ENCODE assay signal across 1 cellular context in genomic region chr12:46557539-46558373, GRCh38.
A peak's percentile ranks its signal among the peaks of the same experiment; 100 is the strongest.
TF ChIP-seq lines count a peak whose summit lies in the region.

No MANE protein-coding gene starts in this region.

TF ChIP-seq in K562, 482 proteins besides CTCF, POLR2A, EP300 and RAD21 (continued from another document and continues in another):
- TF ChIP-seq CREB1 (IDR thresholded peaks at IDR 0.05) (no peak), CREB1 (CRISPR knock-in tag; IDR thresholded peaks at IDR 0.05) (no peak), TAF1 (IDR thresholded peaks at IDR 0.05; ENCODE audit: control insufficient read depth, extremely low read depth, insufficient read depth, low read length, severe bottlenecking) (no peak), ZNF316 (IDR thresholded peaks at IDR 0.05) (no peak), ZNF449 (CRISPR knock-in tag; IDR thresholded peaks at IDR 0.05) (0 out of 2 replicates have a peak, but pooled peaks have one; percentile 69), NFE2 (IDR thresholded peaks at IDR 0.05; ENCODE audit: low read depth) (no peak), MYNN (IDR thresholded peaks at IDR 0.05) (no peak), MYNN (CRISPR knock-in tag; IDR thresholded peaks at IDR 0.05) (no peak), FOXK2 (conservative IDR thresholded peaks at IDR 0.05 in 1 of 2, IDR thresholded peaks at IDR 0.05 in 1 of 2; ENCODE audit: low read depth in 2 of 2) (peak in 1 of 2 experiments; percentile 38; a peak in 1 of 4 replicates), ZC3H4 (CRISPR knock-in tag; IDR thresholded peaks at IDR 0.05; ENCODE audit: borderline replicate concordance) (no peak), TGIF2 (CRISPR knock-in tag; IDR thresholded peaks at IDR 0.05) (no peak), MCM3 (IDR thresholded peaks at IDR 0.05) (no peak), ESRRA (IDR thresholded peaks at IDR 0.05; ENCODE audit: borderline replicate concordance, low read depth) (0 out of 2 replicates have a peak, but pooled peaks have one; percentile 17), ZBTB43 (CRISPR knock-in tag; IDR thresholded peaks at IDR 0.05) (no peak), ZNF143 (CRISPR knock-in tag; IDR thresholded peaks at IDR 0.05) (no peak), WHSC1 (IDR thresholded peaks at IDR 0.05; ENCODE audit: low read length) (no peak), ZNF277 (CRISPR knock-in tag; IDR thresholded peaks at IDR 0.05; ENCODE audit: borderline replicate concordance) (no peak), MLLT1 (IDR thresholded peaks at IDR 0.05) (peak in 1 of 2 experiments; percentile 55; a peak in 1 of 4 replicates), ZNF282 (CRISPR knock-in tag; IDR thresholded peaks at IDR 0.05) (no peak), HOXB6 (CRISPR knock-in tag; IDR thresholded peaks at IDR 0.05; ENCODE audit: borderline replicate concordance) (no peak), BRD4 (IDR thresholded peaks at IDR 0.05) (no peak), ZMIZ1 (IDR thresholded peaks at IDR 0.05; ENCODE audit: low read depth in 2 of 2, low read length in 2 of 2) (no peak), ZBED1 (IDR thresholded peaks at IDR 0.05) (no peak), EZH2 (IDR thresholded peaks at IDR 0.05; ENCODE audit: borderline replicate concordance, low read depth, low read length) (no peak), MNT (conservative IDR thresholded peaks at IDR 0.05) (no peak), BRF1 (IDR thresholded peaks at IDR 0.05; ENCODE audit: borderline replicate concordance, extremely low read depth, insufficient read length) (no peak), NBN (IDR thresholded peaks at IDR 0.05; ENCODE audit: low read depth) (peak; percentile 58; the same call in 1 of the 2 replicates), ZNF436 (CRISPR knock-in tag; IDR thresholded peaks at IDR 0.05) (no peak), BRF2 (IDR thresholded peaks at IDR 0.05; ENCODE audit: borderline replicate concordance, insufficient read depth, insufficient read length) (no peak), MYBL2 (IDR thresholded peaks at IDR 0.05; ENCODE audit: low read depth) (0 out of 2 replicates have a peak, but pooled peaks have one; percentile 17), MYBL2 (CRISPR knock-in tag; IDR thresholded peaks at IDR 0.05; ENCODE audit: borderline replicate concordance) (no peak), ZNF280B (CRISPR knock-in tag; IDR thresholded peaks at IDR 0.05) (no peak), SRSF9 (IDR thresholded peaks at IDR 0.05; ENCODE audit: borderline replicate concordance, low read depth, low read length) (no peak), SIN3B (IDR thresholded peaks at IDR 0.05; ENCODE audit: low read depth) (no peak), CGGBP1 (CRISPR knock-in tag; IDR thresholded peaks at IDR 0.05) (no peak), GTF2B (IDR thresholded peaks at IDR 0.05; ENCODE audit: extremely low read depth, insufficient read length) (no peak), TCF7 (IDR thresholded peaks at IDR 0.05; ENCODE audit: borderline replicate concordance) (no peak), NCOA6 (IDR thresholded peaks at IDR 0.05) (no peak), ZFP91 (CRISPR knock-in tag; IDR thresholded peaks at IDR 0.05) (no peak), GABPA (tag; conservative IDR thresholded peaks at IDR 0.05; ENCODE audit: low read depth) (0 out of 2 replicates have a peak, but pooled peaks have one; percentile 25), ZNF212 (CRISPR knock-in tag; IDR thresholded peaks at IDR 0.05) (no peak), ZBTB8A (IDR thresholded peaks at IDR 0.05; ENCODE audit: partially characterized antibody) (no peak), TRIM24 (IDR thresholded peaks at IDR 0.05) (peak; percentile 99), SAFB2 (IDR thresholded peaks at IDR 0.05; ENCODE audit: borderline replicate concordance, low read depth, low read length, severe bottlenecking) (no peak), RNF2 (IDR thresholded peaks at IDR 0.05) (no peak; the same call in 1 of the 2 replicates), NCOA4 (IDR thresholded peaks at IDR 0.05; ENCODE audit: partially characterized antibody) (no peak), NELFE (IDR thresholded peaks at IDR 0.05; ENCODE audit: insufficient read depth, insufficient read length) (no peak), ZNF224 (CRISPR knock-in tag; IDR thresholded peaks at IDR 0.05) (no peak), ARID1B (IDR thresholded peaks at IDR 0.05) (peak; percentile 69), DEAF1 (CRISPR knock-in tag; IDR thresholded peaks at IDR 0.05) (no peak), FOXK1 (CRISPR knock-in tag; IDR thresholded peaks at IDR 0.05; ENCODE audit: borderline replicate concordance) (no peak)
